Comparison of ENCODE assay signal across 16 cellular contexts in genomic region chr20:53691811-53692192, GRCh38.
DNase-seq lines count a peak whose midpoint lies in the region; ATAC-seq and TF ChIP-seq lines count a peak whose summit lies in the region.
"Had no signal": no experiment of that assay in that cellular context is flagged by ENCODE, and none has a peak within 500 bp of the region (broad histone marks: within the 10 kb centered on the region; RNA-seq: fewer than 3 reads in every experiment).

No MANE protein-coding gene starts in this region.

- ATAC-seq in naive thymus-derived CD4-positive, alpha-beta T cell, result no peak
- ATAC-seq in GM21786 (IDR thresholded peaks at IDR 0.05; ENCODE audit: unreplicated experiment), result no peak
- ATAC-seq: activated T-helper 17 cell treated with anti-CD3 and anti-CD28 coated beads, Interleukin-2, amount 50 U/mL, for 72 hours had no signal

- H3K36me3 Mint-ChIP-seq in activated T-helper 2 cell treated with anti-CD3 and anti-CD28 coated beads, Interferon-gamma antibody, Interleukin-2, Interleukin-4, amounts not matched to agents 10 μg/mL and 5 μg/mL and 100 μg/mL, durations not matched to agents 14 hours and 24 hours and 36 hours (ENCODE audit: low read depth), result no peaks in the 10 kb centered on the region
- H3K36me3 Mint-ChIP-seq in naive thymus-derived CD4-positive, alpha-beta T cell, result no peaks in the 10 kb centered on the region
- H3K36me3 Mint-ChIP-seq: neural progenitor cell had no signal

- TF ChIP-seq CTCF in C4-2B (conservative IDR thresholded peaks at IDR 0.05) (no peak), GM20000 (IDR thresholded peaks at IDR 0.05; ENCODE audit: extremely low read depth, missing control alignments) (no peak)

- intact Hi-C loops in activated T-helper 2 cell treated with anti-CD3 and anti-CD28 coated beads, Interferon-gamma antibody, Interleukin-2, Interleukin-4, amounts not matched to agents 10 μg/mL and 5 μg/mL and 100 μg/mL, durations not matched to agents 14 hours and 24 hours and 36 hours (cut with micrococcal nuclease), result no loop called here
- intact Hi-C loops in naive thymus-derived CD4-positive, alpha-beta T cell (cut with micrococcal nuclease), result loop anchor here in 1 of 2 donors (5.0 kb wide), 1 partner anchor 95 kb away; no protein-coding TSS in a partner anchor

- CTCF ChIA-PET in naive thymus-derived CD4-positive, alpha-beta T cell (lab: Charles Lee), result interaction anchor here (1.0 kb wide), 1 partner anchor 40 kb away, joined by 3 read pairs; no protein-coding TSS in a partner anchor

- H3K27ac Mint-ChIP-seq in activated T-helper 2 cell treated with anti-CD3 and anti-CD28 coated beads, Interferon-gamma antibody, Interleukin-2, Interleukin-4, amounts not matched to agents 10 μg/mL and 5 μg/mL and 100 μg/mL, durations not matched to agents 14 hours and 24 hours and 36 hours, result peak overlapping the region; percentile 0
- peak overlapping the region in 8 of 9 donors; percentile 2 to 92 (median 70) for H3K27ac Mint-ChIP-seq in naive thymus-derived CD4-positive, alpha-beta T cell
- H3K27ac Mint-ChIP-seq: activated T-helper 17 cell treated with anti-CD3 and anti-CD28 coated beads, Interleukin-2, amount 50 U/mL, for 72 hours had no signal

- H3K4me1 Mint-ChIP-seq in activated T-helper 2 cell treated with anti-CD3 and anti-CD28 coated beads, Interferon-gamma antibody, Interleukin-2, Interleukin-4, amounts not matched to agents 10 μg/mL and 5 μg/mL and 100 μg/mL, durations not matched to agents 14 hours and 24 hours and 36 hours (ENCODE audit: low read depth), result peaks cover 35% of the 10 kb centered on the region
- H3K4me1 Mint-ChIP-seq in naive thymus-derived CD4-positive, alpha-beta T cell, result peaks cover 8 to 45% (median 30%) of the 10 kb centered on the region in 7 donors

- H3K36me3 ChIP-seq in naive thymus-derived CD4-positive, alpha-beta T cell (ENCODE audit: control insufficient read depth in 2 of 3, insufficient read depth in 3 of 3, low read length in 3 of 3), result no peaks in the 10 kb centered on the region
- H3K36me3 ChIP-seq: MG63, neural progenitor cell, Peyer's patch, suprapubic skin had no signal

- H3K27me3 Mint-ChIP-seq in activated T-helper 2 cell treated with anti-CD3 and anti-CD28 coated beads, Interferon-gamma antibody, Interleukin-2, Interleukin-4, amounts not matched to agents 10 μg/mL and 5 μg/mL and 100 μg/mL, durations not matched to agents 14 hours and 24 hours and 36 hours (ENCODE audit: low read depth), result no peaks in the 10 kb centered on the region
- H3K27me3 Mint-ChIP-seq in naive thymus-derived CD4-positive, alpha-beta T cell, result no peaks in the 10 kb centered on the region
- H3K27me3 Mint-ChIP-seq: activated T-helper 17 cell treated with anti-CD3 and anti-CD28 coated beads, Interleukin-2, amount 50 U/mL, for 72 hours; central memory CD8-positive, alpha-beta T cell had no signal

- peak overlapping the region; percentile 48 for H3K27ac ChIP-seq in C4-2B
- no peak overlapping the region for H3K27ac ChIP-seq in naive thymus-derived CD4-positive, alpha-beta T cell (ENCODE audit: low read depth, low read length)
- H3K27ac ChIP-seq: neural progenitor cell, Peyer's patch, suprapubic skin had no signal

- no peaks in the 10 kb centered on the region for H3K27me3 ChIP-seq in naive thymus-derived CD4-positive, alpha-beta T cell (ENCODE audit: control insufficient read depth in 2 of 2, insufficient read depth in 2 of 2, low read length in 2 of 2)
- H3K27me3 ChIP-seq: MG63, neural progenitor cell, Peyer's patch, suprapubic skin had no signal

- H3K4me1 ChIP-seq in naive thymus-derived CD4-positive, alpha-beta T cell (ENCODE audit: control insufficient read depth in 2 of 2, insufficient read depth in 2 of 2, low read length in 2 of 2), result peaks cover 8 to 10% of the 10 kb centered on the region in 2 donors
- H3K4me1 ChIP-seq: neural progenitor cell had no signal

- DNase-seq in GM20000 (ENCODE audit: low spot score) (peak; percentile 1), NCI-H2171 (lab: John Stamatoyannopoulos, UW) (no peak), occipital lobe (lab: John Stamatoyannopoulos, UW) (no peak)
- DNase-seq in activated T-helper 2 cell treated with anti-CD3 and anti-CD28 coated beads, Interferon-gamma antibody, Interleukin-2, Interleukin-4, amounts not matched to agents 10 μg/mL and 5 μg/mL and 100 μg/mL, durations not matched to agents 14 hours and 24 hours and 36 hours (ENCODE audit: low spot score), result no peak
- no peak for DNase-seq in naive thymus-derived CD4-positive, alpha-beta T cell
- DNase-seq in stimulated activated CD8-positive, alpha-beta memory T cell treated with anti-CD3 and anti-CD28 coated beads, Interleukin-4, amount 100 ng/mL, for 48 hours, result no peak
- DNase-seq: left colon, MG63, NCI-H82, Peyer's patch had no signal

- POLR2A ChIA-PET in naive thymus-derived CD4-positive, alpha-beta T cell (lab: Charles Lee), result interaction anchor here (0.6 to 1.4 kb wide), 4 partner anchors 12 to 715 kb away, joined by 3 to 5 read pairs (median 4); no protein-coding TSS in a partner anchor

- no peak overlapping the region for H3K4me3 Mint-ChIP-seq in activated T-helper 2 cell treated with anti-CD3 and anti-CD28 coated beads, Interferon-gamma antibody, Interleukin-2, Interleukin-4, amounts not matched to agents 10 μg/mL and 5 μg/mL and 100 μg/mL, durations not matched to agents 14 hours and 24 hours and 36 hours (ENCODE audit: low read depth)
- peak overlapping the region in 2 of 10 donors; percentile 18 to 25 for H3K4me3 Mint-ChIP-seq in naive thymus-derived CD4-positive, alpha-beta T cell
- H3K4me3 Mint-ChIP-seq: neural progenitor cell had no signal

- H3K9me3 Mint-ChIP-seq in activated T-helper 2 cell treated with anti-CD3 and anti-CD28 coated beads, Interferon-gamma antibody, Interleukin-2, Interleukin-4, amounts not matched to agents 10 μg/mL and 5 μg/mL and 100 μg/mL, durations not matched to agents 14 hours and 24 hours and 36 hours, result no peaks in the 10 kb centered on the region
- H3K9me3 Mint-ChIP-seq in naive thymus-derived CD4-positive, alpha-beta T cell, result no peaks in the 10 kb centered on the region
- H3K9me3 Mint-ChIP-seq: activated T-helper 17 cell treated with anti-CD3 and anti-CD28 coated beads, Interleukin-2, amount 50 U/mL, for 72 hours; central memory CD8-positive, alpha-beta T cell; neural progenitor cell had no signal

- H3K4me3 ChIP-seq in naive thymus-derived CD4-positive, alpha-beta T cell (ENCODE audit: low read length), result no peak overlapping the region
- H3K4me3 ChIP-seq: MG63, neural progenitor cell, Peyer's patch, suprapubic skin had no signal

- H3K9me3 ChIP-seq in naive thymus-derived CD4-positive, alpha-beta T cell (ENCODE audit: control insufficient read depth in 2 of 3, low read length in 3 of 3), result no peaks in the 10 kb centered on the region
- H3K9me3 ChIP-seq: MG63, Peyer's patch, suprapubic skin had no signal
